ENCODE assay signal across 9 cellular contexts in genomic region chr20:59041487-59041886, GRCh38. TPM values are rescaled to one million over a fixed set of nuclear protein-coding genes. Genes with fewer than 3 reads are reported as not detected.
A peak's percentile ranks its signal among the peaks of the same experiment; 100 is the strongest.
DNase-seq lines count a peak whose midpoint lies in the region; ATAC-seq, FAIRE-seq and TF ChIP-seq lines count a peak whose summit lies in the region.
"Not testable (repeated sequence)": the region's sequence is repeated elsewhere in the genome, so short reads cannot be mapped to it uniquely, and the experiment has no call there.
"Had no signal": no experiment of that assay in that cellular context is flagged by ENCODE, and none has a peak within 500 bp of the region (broad histone marks: within the 10 kb centered on the region; RNA-seq: fewer than 3 reads in every experiment).

No MANE protein-coding gene starts in this region.

- WGBS in A549 (ENCODE audit: missing lambda C conversion rate) = 81% methylated on average over 16 of the region's 16 CpGs
- 85 to 89% methylated on average over 16 of the region's 16 CpGs for WGBS in GM23248 (ENCODE audit: low coverage in 1 of 2, low lambda C conversion rate in 2 of 2, missing lambda C conversion rate in 2 of 2), 2 experiments

- peak overlapping the region; percentile 93 to 94; a peak in 5 of 6 replicates for H3K27ac ChIP-seq in A549
- H3K27ac ChIP-seq in GM23248 = peak overlapping the region; percentile 52; the same call in 1 of the 2 replicates
- not testable (repeated sequence) for H3K27ac ChIP-seq in OCI-LY7 (ENCODE audit: low read depth, low read length, poor library complexity, severe bottlenecking); skeletal muscle tissue (ENCODE audit: low read depth, low read length)
- H3K27ac ChIP-seq in muscle layer of colon (ENCODE audit: low read depth, low read length) = peak overlapping the region; percentile 83

- H3K9me3 ChIP-seq in A549; GM23248 (ENCODE audit: low read depth); OCI-LY7 (ENCODE audit: low read length); muscle layer of colon (ENCODE audit: low read length); skeletal muscle tissue (ENCODE audit: control insufficient read depth in 3 of 3, low read length in 3 of 3): not testable (repeated sequence)

- CTCF ChIA-PET in A549 (lab: Yijun Ruan, JAX) = interaction anchor here (0.6 to 2.5 kb wide), 2 partner anchors 9 to 14 kb away, joined by 3 to 6 read pairs; no protein-coding TSS in a partner anchor
- CTCF ChIA-PET in OCI-LY7 (lab: Charles Lee; ENCODE audit: unreplicated experiment) = not testable (repeated sequence)

- not testable (repeated sequence) for BruUV-seq in OCI-LY7 (replicated peaks; lab: Mats Ljungman, UMichigan)

- not testable (repeated sequence) for TF ChIP-seq EP300 in A549 (IDR thresholded peaks at IDR 0.05)

- H3K27ac Mint-ChIP-seq in activated T-cell treated with anti-CD3 and anti-CD28 coated beads, Interleukin-2, amount 50 U/mL, for 24 hours = peak overlapping the region; percentile 78
- H3K27ac Mint-ChIP-seq in central memory CD8-positive, alpha-beta T cell (ENCODE audit: low read depth) = peak overlapping the region; percentile 90
- H3K27ac Mint-ChIP-seq in glutamatergic neuron (ENCODE audit: unreplicated experiment) = not testable (repeated sequence)

- intact Hi-C loops in OCI-LY7 (cut with micrococcal nuclease; ENCODE audit: unreplicated experiment) = loop anchor here (5.0 to 10.0 kb wide), 3 partner anchors 59 to 387 kb away; partner anchors contain the start of genes NELFCD and STX16

- peaks cover 12% of the 10 kb centered on the region; the same call in 1 of the 2 replicates for H3F3A ChIP-seq in GM23248 (ENCODE audit: insufficient read depth)

- DNase-seq in A549 (ENCODE audit: low read depth in 1 of 2, low spot score in 1 of 2); GM23248; OCI-LY7 (ENCODE audit: low spot score); activated T-cell treated with anti-CD3 and anti-CD28 coated beads, Interleukin-2, amount 50 U/mL, for 24 hours; central memory CD8-positive, alpha-beta T cell (ENCODE audit: low spot score in 2 of 2); glutamatergic neuron: not testable (repeated sequence)

- not testable (repeated sequence) for FAIRE-seq in A549 (lab: Jason Lieb, UNC)

- H3K4me3 Mint-ChIP-seq in activated T-cell treated with anti-CD3 and anti-CD28 coated beads, Interleukin-2, amount 50 U/mL, for 24 hours = peak overlapping the region; percentile 92
- H3K4me3 Mint-ChIP-seq in central memory CD8-positive, alpha-beta T cell = peak overlapping the region; percentile 76
- H3K4me3 Mint-ChIP-seq in glutamatergic neuron (ENCODE audit: unreplicated experiment) = peak overlapping the region; percentile 70

- peaks cover 34% of the 10 kb centered on the region for H3K4me1 ChIP-seq in A549
- peaks cover 38% of the 10 kb centered on the region for H3K4me1 ChIP-seq in GM23248 (ENCODE audit: insufficient read depth)
- peaks cover 58% of the 10 kb centered on the region for H3K4me1 ChIP-seq in OCI-LY7 (ENCODE audit: insufficient read depth, low read length, poor library complexity, severe bottlenecking)
- H3K4me1 ChIP-seq in muscle layer of colon (ENCODE audit: insufficient read depth, low read length) = peaks cover 11% of the 10 kb centered on the region
- peaks cover 15 to 26% (median 19%) of the 10 kb centered on the region in 3 donors for H3K4me1 ChIP-seq in skeletal muscle tissue (ENCODE audit: control insufficient read depth in 3 of 3, insufficient read depth in 3 of 3, low read length in 3 of 3)

- H3K36me3 ChIP-seq in GM23248 (ENCODE audit: low read depth) = peaks cover 19% of the 10 kb centered on the region
- peaks cover 48% of the 10 kb centered on the region for H3K36me3 ChIP-seq in OCI-LY7 (ENCODE audit: insufficient read depth, low read length)
- peaks cover 18% of the 10 kb centered on the region for H3K36me3 ChIP-seq in muscle layer of colon (ENCODE audit: insufficient read depth, low read length)
- H3K36me3 ChIP-seq in skeletal muscle tissue (ENCODE audit: control insufficient read depth in 3 of 3, insufficient read depth in 3 of 3, low read length in 3 of 3) = peaks cover 8 to 19% (median 16%) of the 10 kb centered on the region in 3 donors

- H3K79me2 ChIP-seq in GM23248 (ENCODE audit: insufficient read depth) (peaks cover 61% of the 10 kb centered on the region), OCI-LY7 (ENCODE audit: insufficient read depth, low read depth, low read length) (peaks cover 61% of the 10 kb centered on the region)

- H3K36me3 Mint-ChIP-seq in activated T-cell treated with anti-CD3 and anti-CD28 coated beads, Interleukin-2, amount 50 U/mL, for 24 hours (ENCODE audit: low read depth) = peaks cover 59% of the 10 kb centered on the region
- peaks cover 40% of the 10 kb centered on the region for H3K36me3 Mint-ChIP-seq in central memory CD8-positive, alpha-beta T cell (ENCODE audit: insufficient read depth)
- H3K36me3 Mint-ChIP-seq in glutamatergic neuron (ENCODE audit: unreplicated experiment) = not testable (repeated sequence)

- H2AFZ ChIP-seq in GM23248 = peak overlapping the region; percentile 94
- H2AFZ ChIP-seq in OCI-LY7 (ENCODE audit: low read length) = not testable (repeated sequence)

- peak overlapping the region; percentile 92 for H3K4me2 ChIP-seq in A549
- H3K4me2 ChIP-seq in GM23248 (ENCODE audit: unreplicated experiment) = peak overlapping the region; percentile 81
- H3K4me2 ChIP-seq in OCI-LY7 (ENCODE audit: low read length) = peak overlapping the region; percentile 91

- H3K4me1 Mint-ChIP-seq in activated T-cell treated with anti-CD3 and anti-CD28 coated beads, Interleukin-2, amount 50 U/mL, for 24 hours (ENCODE audit: low read depth) = peaks cover 64% of the 10 kb centered on the region
- H3K4me1 Mint-ChIP-seq in central memory CD8-positive, alpha-beta T cell = peaks cover 47% of the 10 kb centered on the region
- peaks cover 15% of the 10 kb centered on the region for H3K4me1 Mint-ChIP-seq in glutamatergic neuron (ENCODE audit: low read depth, unreplicated experiment)

- TF ChIP-seq POLR2A in A549 (IDR thresholded peaks at IDR 0.05; ENCODE audit: low read length) = not testable (repeated sequence)

- not testable (repeated sequence) for H3K9me3 Mint-ChIP-seq in activated T-cell treated with anti-CD3 and anti-CD28 coated beads, Interleukin-2, amount 50 U/mL, for 24 hours; central memory CD8-positive, alpha-beta T cell; glutamatergic neuron (ENCODE audit: unreplicated experiment)

- not testable (repeated sequence) for H3K27me3 ChIP-seq in GM23248 (replicated peaks; ENCODE audit: insufficient read depth); muscle layer of colon (ENCODE audit: control insufficient read depth in 1 of 2, insufficient read depth in 2 of 2, low read length in 2 of 2); skeletal muscle tissue (ENCODE audit: control insufficient read depth in 3 of 3, insufficient read depth in 3 of 3, low read length in 3 of 3)

- H3K27me3 Mint-ChIP-seq in activated T-cell treated with anti-CD3 and anti-CD28 coated beads, Interleukin-2, amount 50 U/mL, for 24 hours; central memory CD8-positive, alpha-beta T cell; glutamatergic neuron (ENCODE audit: unreplicated experiment): not testable (repeated sequence)

- in situ Hi-C loops in GM23248 (cut with MboI) = not testable (repeated sequence)

- H3K9me2 ChIP-seq in GM23248 (ENCODE audit: insufficient read depth); OCI-LY7 (ENCODE audit: insufficient read depth, low read length): not testable (repeated sequence)

- POLR2A ChIA-PET in A549 (lab: Yijun Ruan, JAX) = interaction anchor here (2.9 kb wide), 1 partner anchor 9 kb away, joined by 34 read pairs; the partner anchor contains the start of gene ATP5F1E
- POLR2A ChIA-PET in OCI-LY7 (lab: Charles Lee) = interaction anchor here (0.5 to 1.9 kb wide), 3 partner anchors 8 to 1322 kb away, joined by 3 to 11 read pairs (median 4); partner anchors contain the start of gene ATP5F1E

- H3K4me3 ChIP-seq in A549 (peak overlapping the region; percentile 86), GM23248 (peak overlapping the region; percentile 82), OCI-LY7 (ENCODE audit: low read depth, low read length, poor library complexity, severe bottlenecking) (peak overlapping the region; percentile 86), muscle layer of colon (ENCODE audit: low read depth in 1 of 2, low read length in 2 of 2) (peak overlapping the region in 1 of 2 donors; percentile 88), skeletal muscle tissue (ENCODE audit: low read length in 3 of 3) (peak overlapping the region; percentile 83 to 92 (median 91))

- not testable (repeated sequence) for TF ChIP-seq RAD21 in A549 (conservative IDR thresholded peaks at IDR 0.05 in 1 of 2, IDR thresholded peaks at IDR 0.05 in 1 of 2)

- not testable (repeated sequence) for H4K20me1 ChIP-seq in GM23248 (ENCODE audit: insufficient read depth)
- H4K20me1 ChIP-seq in OCI-LY7 (ENCODE audit: insufficient read depth, low read length) = peaks cover 31% of the 10 kb centered on the region; the same call in 1 of the 2 replicates

- TF ChIP-seq CTCF in A549 (IDR thresholded peaks at IDR 0.05); OCI-LY7 (conservative IDR thresholded peaks at IDR 0.05; ENCODE audit: low read length); glutamatergic neuron (IDR thresholded peaks at IDR 0.05; ENCODE audit: partially characterized antibody, unreplicated experiment): not testable (repeated sequence)

- ATAC-seq in A549; central memory CD8-positive, alpha-beta T cell (replicated peaks; ENCODE audit: extremely low read depth, poor library complexity, severe bottlenecking): not testable (repeated sequence)

- H3K9ac ChIP-seq in GM23248 (peak overlapping the region; percentile 73), skeletal muscle tissue (ENCODE audit: low read depth in 1 of 3, low read length in 3 of 3) (peak overlapping the region in 2 of 3 donors; percentile 85)
- H3K9ac ChIP-seq in muscle layer of colon (ENCODE audit: low read length) = not testable (repeated sequence)

RNA-seq across cellular contexts. Expression of gene PRELID3B, which starts 1.1 kb away (rescaled TPM):
- polyA plus RNA-seq in A549 (2011; rRNA removed) = 119 and 143 TPM in 2 replicates
- polyA plus RNA-seq in A549 (2012; cell fraction: cytosol; rRNA removed) = 33.5 and 34.3 TPM in 2 replicates
- polyA plus RNA-seq in A549 (2012; cell fraction: nucleus; rRNA removed) = 7.6 and 11.3 TPM in 2 replicates
- polyA plus RNA-seq in A549 (2017; fragmentation: RNase III; extraction: RNeasy Plus Mini Kit Qiagen cat#74134 plus additional on column Dnase treatment) = 84.1 to 88.8 TPM (median 85.6 TPM) in 3 replicates
- 80.2 and 123 TPM in 2 replicates for polyA minus RNA-seq in A549 (2011; rRNA and poly(A)+ RNA removed)
- total RNA-seq in GM23248 (2014; rRNA removed; shearing (Covaris generic)) = 64.1 and 72.8 TPM in 2 replicates
- 75.8 and 76.4 TPM in 2 replicates for polyA plus RNA-seq in GM23248 (2016; fragmentation: Nextera tagmentation; extraction: Ambion mirVana)
- total RNA-seq in OCI-LY7 (2014; rRNA removed; shearing (Covaris generic)) = 77.2 and 99.4 TPM in 2 replicates
- 119 and 122 TPM in 2 replicates for total RNA-seq in OCI-LY7 (2022)
- 65.5 TPM for total RNA-seq in glutamatergic neuron (ENCODE audit: unreplicated experiment)
- total RNA-seq in skeletal muscle tissue = 38.6 TPM

RNA-seq across cellular contexts. Expression of gene ATP5F1E, which starts 9.4 kb away (rescaled TPM):
- 69.1 and 84.9 TPM in 2 replicates for polyA plus RNA-seq in A549 (2011; rRNA removed)
- polyA plus RNA-seq in A549 (2012; cell fraction: cytosol; rRNA removed) = 33.7 and 55.3 TPM in 2 replicates
- 9.3 and 14.0 TPM in 2 replicates for polyA plus RNA-seq in A549 (2012; cell fraction: nucleus; rRNA removed)
- polyA plus RNA-seq in A549 (2017; fragmentation: RNase III; extraction: RNeasy Plus Mini Kit Qiagen cat#74134 plus additional on column Dnase treatment) = 100 to 127 TPM (median 108 TPM) in 3 replicates
- 8.7 and 10.6 TPM in 2 replicates for polyA minus RNA-seq in A549 (2011; rRNA and poly(A)+ RNA removed)
- total RNA-seq in GM23248 (2014; rRNA removed; shearing (Covaris generic)) = 20.0 and 21.1 TPM in 2 replicates
- 236 and 245 TPM in 2 replicates for polyA plus RNA-seq in GM23248 (2016; fragmentation: Nextera tagmentation; extraction: Ambion mirVana)
- total RNA-seq in OCI-LY7 (2014; rRNA removed; shearing (Covaris generic)) = 36.7 and 42.4 TPM in 2 replicates
- total RNA-seq in OCI-LY7 (2022) = 65.4 and 67.2 TPM in 2 replicates
- total RNA-seq in glutamatergic neuron (ENCODE audit: unreplicated experiment) = 53.5 TPM
- total RNA-seq in skeletal muscle tissue = 28.2 TPM

RNA-seq across cellular contexts. Expression of gene TUBB1, which starts 22.3 kb away (rescaled TPM):
- polyA plus RNA-seq in A549 (2011; rRNA removed) = 0.03 TPM in 1 of 2 replicates, not detected in the other
- polyA plus RNA-seq in A549 (2012; cell fraction: cytosol; rRNA removed) = 0.01 TPM in 1 of 2 replicates, not detected in the other
- polyA plus RNA-seq in A549 (2012; cell fraction: nucleus; rRNA removed) = 0.01 and 0.10 TPM in 2 replicates
- 0.03 TPM in 1 of 3 replicates, not detected in the others for polyA plus RNA-seq in A549 (2017; fragmentation: RNase III; extraction: RNeasy Plus Mini Kit Qiagen cat#74134 plus additional on column Dnase treatment)
- polyA minus RNA-seq in A549 (2011; rRNA and poly(A)+ RNA removed) = not detected in 2 replicates
- total RNA-seq in GM23248 (2014; rRNA removed; shearing (Covaris generic)) = not detected in 2 replicates
- 0.05 and 0.09 TPM in 2 replicates for polyA plus RNA-seq in GM23248 (2016; fragmentation: Nextera tagmentation; extraction: Ambion mirVana)
- total RNA-seq in OCI-LY7 (2014; rRNA removed; shearing (Covaris generic)) = not detected in 2 replicates
- total RNA-seq in OCI-LY7 (2022) = 0.11 and 0.13 TPM in 2 replicates
- total RNA-seq in glutamatergic neuron (ENCODE audit: unreplicated experiment) = not detected
- 1.0 TPM for total RNA-seq in skeletal muscle tissue
- total RNA-seq: T-helper 1 cell treated with Interleukin-12 subunit alpha and Interleukin-12 subunit beta and Interleukin-4 antibody, amounts not matched to agents 30 ng/mL and 1 ng/mL, for 36 hours had no signal

RNA-seq across cellular contexts. Expression of gene CTSZ, which starts 34.4 kb away (rescaled TPM):
- polyA plus RNA-seq in A549 (2011; rRNA removed) = 115 and 128 TPM in 2 replicates
- polyA plus RNA-seq in A549 (2012; cell fraction: cytosol; rRNA removed) = 153 and 175 TPM in 2 replicates
- polyA plus RNA-seq in A549 (2012; cell fraction: nucleus; rRNA removed) = 90.9 and 95.1 TPM in 2 replicates
- polyA plus RNA-seq in A549 (2017; fragmentation: RNase III; extraction: RNeasy Plus Mini Kit Qiagen cat#74134 plus additional on column Dnase treatment) = 154 to 158 TPM (median 156 TPM) in 3 replicates
- 67.3 and 74.5 TPM in 2 replicates for polyA minus RNA-seq in A549 (2011; rRNA and poly(A)+ RNA removed)
- total RNA-seq in GM23248 (2014; rRNA removed; shearing (Covaris generic)) = 391 and 422 TPM in 2 replicates
- polyA plus RNA-seq in GM23248 (2016; fragmentation: Nextera tagmentation; extraction: Ambion mirVana) = 13.5 and 14.2 TPM in 2 replicates
- 47.2 and 50.5 TPM in 2 replicates for total RNA-seq in OCI-LY7 (2014; rRNA removed; shearing (Covaris generic))
- total RNA-seq in OCI-LY7 (2022) = 81.5 and 114 TPM in 2 replicates
- total RNA-seq in glutamatergic neuron (ENCODE audit: unreplicated experiment) = 13.1 TPM
- total RNA-seq in skeletal muscle tissue = 59.5 TPM
